ENCODE assay signal across 8 cellular contexts in the genomic region with DNA sequence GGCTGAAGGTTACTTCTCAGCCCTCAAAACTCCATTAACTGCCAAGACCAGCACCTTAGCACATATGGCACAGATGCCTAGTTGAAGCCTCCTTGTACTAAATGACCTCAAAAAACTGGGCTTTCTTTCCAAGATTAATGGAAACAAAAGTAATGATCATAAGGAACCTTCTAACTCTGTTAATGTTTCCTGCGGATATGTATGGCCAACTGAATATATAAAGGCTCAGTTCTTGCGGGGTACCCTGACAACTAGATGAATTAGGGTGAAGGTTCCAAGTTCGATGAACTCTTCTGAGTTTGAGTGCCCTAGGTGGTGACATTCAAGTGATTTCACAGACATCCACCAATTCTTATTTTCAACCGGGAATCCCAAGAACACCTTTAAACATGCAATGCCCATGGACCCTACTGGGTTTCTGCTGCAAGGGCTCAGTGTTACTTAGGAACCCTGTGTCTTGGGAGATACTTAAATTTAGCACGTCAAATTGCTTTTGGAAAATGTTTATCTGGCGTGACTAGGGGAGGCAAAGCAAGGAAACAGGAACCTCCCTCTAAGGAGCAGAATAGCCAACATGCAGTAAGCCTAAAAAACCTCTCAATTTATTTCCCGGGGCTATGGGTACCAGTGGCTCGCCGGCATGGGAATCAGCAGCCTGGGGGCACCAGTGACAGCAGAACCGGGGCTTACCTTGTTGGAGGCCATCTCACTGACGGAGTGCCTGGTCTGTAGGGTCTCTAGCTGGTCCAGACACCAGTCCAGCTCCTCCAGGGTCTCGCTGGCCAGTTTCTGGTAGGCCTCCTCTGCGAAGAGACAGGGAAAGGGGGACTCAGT.
DNase-seq lines count a peak whose midpoint lies in the region; ATAC-seq and TF ChIP-seq lines count a peak whose summit lies in the region.

No MANE protein-coding gene starts in this region.

- peak overlapping the region; percentile 41 to 50; a peak in 2 of 4 replicates for H3K27ac ChIP-seq in SK-N-SH (ENCODE audit: low read depth in 2 of 2, low read length in 1 of 2)

- POLR2A ChIA-PET in SK-N-SH (lab: Yijun Ruan, JAX) = interaction anchor here (1.8 kb wide), 1 partner anchor 90 kb away, joined by 14 read pairs; no protein-coding TSS in a partner anchor

- H3K4me2 ChIP-seq in SK-N-SH = peak overlapping the region; percentile 91

- DNase-seq in SK-N-SH = no peak
- peak; percentile 12 for DNase-seq in RPMI7951 (ENCODE audit: low read depth)
- no peak for DNase-seq in epithelial cell of proximal tubule (ENCODE audit: low read depth)
- no peak for DNase-seq in stimulated activated CD8-positive, alpha-beta memory T cell treated with anti-CD3 and anti-CD28 coated beads, Interleukin-4, amount 100 ng/mL, for 48 hours
- DNase-seq in NCI-H526 treated with DMSO at 0.1 percent for 48 hours (lab: John Stamatoyannopoulos, UW) = no peak
- no peak for DNase-seq in NCI-H2171 (lab: John Stamatoyannopoulos, UW)

- TF ChIP-seq RAD21 in SK-N-SH (IDR thresholded peaks at IDR 0.05; ENCODE audit: low read length) = no peak

- H3K27me3 ChIP-seq in SK-N-SH (ENCODE audit: insufficient read depth) = no peaks in the 10 kb centered on the region
- H3K27me3 ChIP-seq in neuron (ENCODE audit: insufficient read depth, low read length) = no peaks in the 10 kb centered on the region

- CTCF ChIA-PET in SK-N-SH (lab: Yijun Ruan, JAX) = interaction anchor here (1.3 to 6.8 kb wide), 6 partner anchors 57 to 140 kb away, joined by 3 to 96 read pairs (median 5); no protein-coding TSS in a partner anchor

- peak overlapping the region; percentile 69; the same call in 1 of the 2 replicates for H3K9ac ChIP-seq in SK-N-SH

- H3K9me3 ChIP-seq in SK-N-SH (no peaks in the 10 kb centered on the region), neuron (ENCODE audit: low read length) (no peaks in the 10 kb centered on the region)

- WGBS in SK-N-SH (ENCODE audit: low lambda C conversion rate) = 33% methylated on average over 13 of the region's 13 CpGs

- peak overlapping the region; percentile 74 to 76 for H3K4me3 ChIP-seq in SK-N-SH (ENCODE audit: low read depth in 2 of 2, low read length in 1 of 2)
- H3K4me3 ChIP-seq in epithelial cell of proximal tubule (ENCODE audit: low read depth, low read length) = peak overlapping the region; percentile 49
- peak overlapping the region; percentile 49 for H3K4me3 ChIP-seq in neuron (ENCODE audit: low read length)

- peaks cover 33% of the 10 kb centered on the region for H3F3A ChIP-seq in SK-N-SH (replicated peaks; ENCODE audit: insufficient read depth)

- peak overlapping the region; percentile 93 for H2AFZ ChIP-seq in SK-N-SH (ENCODE audit: low read depth)
- peak overlapping the region; percentile 76 for H2AFZ ChIP-seq in neuron (ENCODE audit: low read depth, low read length)

- H3K9me2 ChIP-seq in SK-N-SH = no peaks in the 10 kb centered on the region

- no peak; the same call in 1 of the 3 replicates for ATAC-seq in SK-N-SH treated with all-trans-retinoic acid at 6 μM for 48 hours

- H3K36me3 ChIP-seq in SK-N-SH (replicated peaks in 1 of 2; ENCODE audit: control insufficient read depth in 1 of 2, insufficient read depth in 2 of 2, low read length in 1 of 2) (no peaks in the 10 kb centered on the region), neuron (ENCODE audit: insufficient read depth, low read length) (no peaks in the 10 kb centered on the region)

- H3K4me1 ChIP-seq in SK-N-SH (ENCODE audit: control insufficient read depth in 1 of 2, insufficient read depth in 2 of 2, low read depth in 1 of 2, low read length in 1 of 2) (peaks cover 26 to 45% of the 10 kb centered on the region in 2 experiments), neuron (ENCODE audit: insufficient read depth, low read length) (peaks cover 25% of the 10 kb centered on the region)

- peaks cover 13% of the 10 kb centered on the region; the same call in 1 of the 2 replicates for H3K79me2 ChIP-seq in SK-N-SH (ENCODE audit: insufficient read depth)

- TF ChIP-seq CTCF in SK-N-SH (IDR thresholded peaks at IDR 0.05) (no peak), epithelial cell of proximal tubule (conservative IDR thresholded peaks at IDR 0.05; ENCODE audit: low read depth, low read length) (no peak)

- TF ChIP-seq EP300 in SK-N-SH (IDR thresholded peaks at IDR 0.05; ENCODE audit: borderline replicate concordance in 1 of 2, low read depth in 1 of 2, low read length in 1 of 2) = no peak

- no peaks in the 10 kb centered on the region for H4K20me1 ChIP-seq in SK-N-SH (ENCODE audit: insufficient read depth)

TF ChIP-seq in SK-N-SH, 30 proteins besides CTCF, POLR2A, EP300 and RAD21 (continues in another document):
- no peak for TF ChIP-seq RFX5 (IDR thresholded peaks at IDR 0.05; ENCODE audit: low read length)
- no peak for TF ChIP-seq JUND (IDR thresholded peaks at IDR 0.05)
- TF ChIP-seq CHD2 (IDR thresholded peaks at IDR 0.05; ENCODE audit: low read length, partially characterized antibody) = no peak
- no peak for TF ChIP-seq GABPA (IDR thresholded peaks at IDR 0.05; ENCODE audit: low read depth)
- TF ChIP-seq ELF1 (IDR thresholded peaks at IDR 0.05) = no peak
- TF ChIP-seq NRF1 (IDR thresholded peaks at IDR 0.05; ENCODE audit: low read depth, low read length) = no peak
- TF ChIP-seq, protein P1, sequence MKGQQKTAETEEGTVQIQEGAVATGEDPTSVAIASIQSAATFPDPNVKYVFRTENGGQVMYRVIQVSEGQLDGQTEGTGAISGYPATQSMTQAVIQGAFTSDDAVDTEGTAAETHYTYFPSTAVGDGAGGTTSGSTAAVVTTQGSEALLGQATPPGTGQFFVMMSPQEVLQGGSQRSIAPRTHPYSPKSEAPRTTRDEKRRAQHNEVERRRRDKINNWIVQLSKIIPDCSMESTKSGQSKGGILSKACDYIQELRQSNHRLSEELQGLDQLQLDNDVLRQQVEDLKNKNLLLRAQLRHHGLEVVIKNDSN (IDR thresholded peaks at IDR 0.05; ENCODE audit: borderline replicate concordance, low read depth) = no peak

TF ChIP-seq in SK-N-SH treated with all-trans-retinoic acid at 6 μM for 48 hours, 23 proteins besides CTCF, POLR2A, EP300 and RAD21:
- TF ChIP-seq, protein P2, sequence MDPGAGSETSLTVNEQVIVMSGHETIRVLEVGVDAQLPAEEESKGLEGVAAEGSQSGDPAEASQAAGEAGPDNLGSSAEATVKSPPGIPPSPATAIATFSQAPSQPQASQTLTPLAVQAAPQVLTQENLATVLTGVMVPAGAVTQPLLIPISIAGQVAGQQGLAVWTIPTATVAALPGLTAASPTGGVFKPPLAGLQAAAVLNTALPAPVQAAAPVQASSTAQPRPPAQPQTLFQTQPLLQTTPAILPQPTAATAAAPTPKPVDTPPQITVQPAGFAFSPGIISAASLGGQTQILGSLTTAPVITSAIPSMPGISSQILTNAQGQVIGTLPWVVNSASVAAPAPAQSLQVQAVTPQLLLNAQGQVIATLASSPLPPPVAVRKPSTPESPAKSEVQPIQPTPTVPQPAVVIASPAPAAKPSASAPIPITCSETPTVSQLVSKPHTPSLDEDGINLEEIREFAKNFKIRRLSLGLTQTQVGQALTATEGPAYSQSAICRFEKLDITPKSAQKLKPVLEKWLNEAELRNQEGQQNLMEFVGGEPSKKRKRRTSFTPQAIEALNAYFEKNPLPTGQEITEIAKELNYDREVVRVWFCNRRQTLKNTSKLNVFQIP (CRISPR knock-in tag; IDR thresholded peaks at IDR 0.05; ENCODE audit: borderline replicate concordance, low read depth) = no peak
- no peak for TF ChIP-seq ZFP30 (CRISPR knock-in tag; IDR thresholded peaks at IDR 0.05)
